29 cellular contexts compared by ENCODE assay signal in the genomic region with DNA sequence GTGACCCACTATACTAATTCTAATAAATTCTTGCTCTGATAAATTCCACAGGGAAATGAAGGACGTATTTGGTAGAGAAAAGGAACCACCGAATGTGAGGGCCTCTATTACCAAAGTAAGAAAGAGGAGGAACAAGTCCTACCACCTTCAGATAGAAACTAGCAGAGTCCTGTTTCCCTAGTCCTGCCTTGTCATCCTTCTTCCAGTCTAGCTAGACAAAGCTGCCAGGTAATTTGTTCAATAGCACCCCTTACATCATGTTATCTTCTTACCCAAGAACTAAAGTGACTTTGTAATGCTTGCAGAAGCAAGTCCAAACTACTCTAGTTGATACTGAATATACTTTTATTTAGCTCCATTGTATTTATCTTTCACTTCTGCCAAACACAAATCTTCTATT. TPM values are rescaled to one million over a fixed set of nuclear protein-coding genes. Genes with fewer than 3 reads are reported as not detected.
"Had no signal": no experiment of that assay in that cellular context is flagged by ENCODE, and none has a peak within 500 bp of the region (broad histone marks: within the 10 kb centered on the region; RNA-seq: fewer than 3 reads in every experiment).

No MANE protein-coding gene starts in this region.

- H3K9me3 ChIP-seq: adrenal gland, body of pancreas, esophagus muscularis mucosa, ovary, right lobe of liver had no signal

- H3K27me3 ChIP-seq: adrenal gland, body of pancreas, esophagus muscularis mucosa, ovary, right lobe of liver had no signal

- H3K36me3 ChIP-seq: adrenal gland, esophagus muscularis mucosa, ovary, right lobe of liver, WERI-Rb-1 had no signal

- H3K4me3 ChIP-seq: adrenal gland, body of pancreas, esophagus muscularis mucosa, ovary, right lobe of liver had no signal

- H3K4me1 ChIP-seq: adrenal gland, body of pancreas, esophagus muscularis mucosa, right lobe of liver had no signal

- ATAC-seq: activated CD4-positive, CD25-positive, alpha-beta regulatory T cell treated with anti-CD3 and anti-CD28 coated beads, Interleukin-2, amount 50 U/mL, for 24 hours; body of pancreas; effector memory CD8-positive, alpha-beta T cell; left cardiac atrium; right lobe of liver; stimulated activated naive CD8-positive, alpha-beta T cell treated with anti-CD3 and anti-CD28 coated beads, Interleukin-15, Interleukin-2, amounts not matched to agents 100 U/mL and 50 U/mL, for 24 hours; T-helper 17 cell had no signal

- DNase-seq: activated CD4-positive, alpha-beta T cell treated with anti-CD3 and anti-CD28 coated beads for 48 hours; activated CD4-positive, alpha-beta T cell treated with anti-CD3 and anti-CD28 coated beads, Interleukin-2, amount 50 U/mL, for 48 hours; activated CD8-positive, alpha-beta memory T cell treated with anti-CD3 and anti-CD28 coated beads for 24 hours; activated effector memory CD4-positive, alpha-beta T cell treated with anti-CD3 and anti-CD28 coated beads, Interleukin-2, amount 50 U/mL, for 16 hours; activated naive CD4-positive, alpha-beta T cell treated with anti-CD3 and anti-CD28 coated beads for 36 hours; activated naive CD8-positive, alpha-beta T cell treated with anti-CD3 and anti-CD28 coated beads for 36 hours; adrenal gland; aorta; body of pancreas; cortex of kidney; effector memory CD8-positive, alpha-beta T cell; left cardiac atrium; left ventricle myocardium superior; nephron progenitor cell; ovary; right lobe of liver; stimulated activated CD4-positive, alpha-beta T cell treated with anti-CD3 and anti-CD28 coated beads, Interleukin-12 subunit alpha, Interleukin-12 subunit beta, amount 100 ng/mL, for 4 hours; stimulated activated CD4-positive, alpha-beta T cell treated with anti-CD3 and anti-CD28 coated beads, Interleukin-4, amount 100 ng/mL, for 1 hour; stimulated activated naive CD8-positive, alpha-beta T cell treated with anti-CD3 and anti-CD28 coated beads, Interleukin-15, Interleukin-2, amounts not matched to agents 100 U/mL and 50 U/mL, for 24 hours; SW 1271; T-helper 17 cell; T1000; WERI-Rb-1 had no signal

- H3K27ac ChIP-seq: adrenal gland, body of pancreas, esophagus muscularis mucosa, ovary, right lobe of liver, WERI-Rb-1 had no signal

RNA-seq across cellular contexts. Expression of gene FAM83B, which starts 29.3 kb away (rescaled TPM):
- total RNA-seq: activated naive CD4-positive, alpha-beta T cell treated with anti-CD3 and anti-CD28 coated beads for 36 hours; activated naive CD8-positive, alpha-beta T cell treated with anti-CD3 and anti-CD28 coated beads for 36 hours; activated T-helper 1 cell treated with anti-CD3 and anti-CD28 coated beads, Interleukin-12 subunit alpha, Interleukin-12 subunit beta, Interleukin-2, Interleukin-4 antibody, amounts not matched to agents 30 ng/mL and 10 ng/mL and 1 ng/mL, durations not matched to agents 14 hours and 24 hours and 36 hours; adrenal gland; aorta; chondrocyte; lung microvascular endothelial cell; skeletal muscle tissue; T-helper 17 cell had no signal
- polyA plus RNA-seq: adrenal gland, ovary had no signal
